ENCODE assay signal across 19 cellular contexts in genomic region chr5:39006650-39007049, GRCh38.
DNase-seq lines count a peak whose midpoint lies in the region; ATAC-seq, FAIRE-seq and TF ChIP-seq lines count a peak whose summit lies in the region.
"Had no signal": no experiment of that assay in that cellular context is flagged by ENCODE, and none has a peak within 500 bp of the region (broad histone marks: within the 10 kb centered on the region; RNA-seq: fewer than 3 reads in every experiment).

No MANE protein-coding gene starts in this region.

- peaks cover 61% of the 10 kb centered on the region for H3K36me3 Mint-ChIP-seq in CD4-positive, alpha-beta T cell (ENCODE audit: low read depth)

- CTCF ChIA-PET in CD4-positive, alpha-beta T cell (lab: Charles Lee) = interaction anchor here (0.9 to 1.9 kb wide), 4 partner anchors 74 to 114 kb away, joined by 4 to 9 read pairs (median 8); no protein-coding TSS in a partner anchor

- H3K4me1 Mint-ChIP-seq in CD4-positive, alpha-beta T cell (ENCODE audit: low read depth) = peaks cover 52% of the 10 kb centered on the region

- H3K9me3 ChIP-seq in CD4-positive, alpha-beta T cell (ENCODE audit: control insufficient read depth, low read length) = peaks cover 8% of the 10 kb centered on the region

- H3K4me3 Mint-ChIP-seq in CD4-positive, alpha-beta T cell = no peak overlapping the region
- H3K4me3 Mint-ChIP-seq: B cell; CD4-positive, CD25-positive, alpha-beta regulatory T cell; CD8-positive, alpha-beta memory T cell; GM23338; H9 had no signal

- intact Hi-C loops in CD4-positive, alpha-beta T cell (cut with DNase I, micrococcal nuclease) = loop anchor here (2.0 to 10.0 kb wide), 6 partner anchors 66 to 541 kb away; partner anchors contain the start of gene RICTOR (in 1 of the 2)

- H3K27ac Mint-ChIP-seq in CD4-positive, alpha-beta T cell = peak overlapping the region; percentile 64
- H3K27ac Mint-ChIP-seq: B cell had no signal

- no peak for TF ChIP-seq CTCF in CD4-positive, alpha-beta T cell (IDR thresholded peaks at IDR 0.05)

- H3K27me3 ChIP-seq in CD4-positive, alpha-beta T cell (ENCODE audit: control insufficient read depth, insufficient read depth, low read length) = no peaks in the 10 kb centered on the region
- H3K27me3 ChIP-seq: BLaER1 had no signal

- H3K27me3 Mint-ChIP-seq in CD4-positive, alpha-beta T cell = no peaks in the 10 kb centered on the region
- H3K27me3 Mint-ChIP-seq: B cell; CD4-positive, CD25-positive, alpha-beta regulatory T cell; CD8-positive, alpha-beta memory T cell had no signal

- POLR2A ChIA-PET in CD4-positive, alpha-beta T cell (lab: Charles Lee) = interaction anchor here (1.7 kb wide), 1 partner anchor 66 kb away, joined by 10 read pairs; no protein-coding TSS in a partner anchor

- FAIRE-seq in A204.1 (lab: Jason Lieb, UNC) (peak; percentile 32), endometrium (lab: Jason Lieb, UNC) (peak; percentile 23)
- FAIRE-seq: GM12878 had no signal

- H3K9me3 Mint-ChIP-seq in CD4-positive, alpha-beta T cell = no peaks in the 10 kb centered on the region

- no peak overlapping the region for H3K27ac ChIP-seq in CD4-positive, alpha-beta T cell (ENCODE audit: low read depth, low read length)
- H3K27ac ChIP-seq: BLaER1, C4-2B had no signal

- no peak for DNase-seq in CD4-positive, alpha-beta T cell
- DNase-seq in T-helper 2 cell = no peak
- DNase-seq in cerebellar nuclear complex (lab: John Stamatoyannopoulos, UW) = no peak
- DNase-seq: CD4-positive, CD25-positive, alpha-beta regulatory T cell; CD8-positive, alpha-beta memory T cell; DMS 273 treated with DMSO at 0.1 percent for 48 hours; DMS79; EL; GDM1; H9 had no signal

- ATAC-seq in CD4-positive, alpha-beta T cell (ENCODE audit: poor library complexity) = no peak
- ATAC-seq in GM18519 (IDR thresholded peaks at IDR 0.05; ENCODE audit: low FRiP score, unreplicated experiment) = no peak
- ATAC-seq: GM12878, GM23338, HCT116 had no signal
